8 cellular contexts compared by ENCODE assay signal in the genomic region with DNA sequence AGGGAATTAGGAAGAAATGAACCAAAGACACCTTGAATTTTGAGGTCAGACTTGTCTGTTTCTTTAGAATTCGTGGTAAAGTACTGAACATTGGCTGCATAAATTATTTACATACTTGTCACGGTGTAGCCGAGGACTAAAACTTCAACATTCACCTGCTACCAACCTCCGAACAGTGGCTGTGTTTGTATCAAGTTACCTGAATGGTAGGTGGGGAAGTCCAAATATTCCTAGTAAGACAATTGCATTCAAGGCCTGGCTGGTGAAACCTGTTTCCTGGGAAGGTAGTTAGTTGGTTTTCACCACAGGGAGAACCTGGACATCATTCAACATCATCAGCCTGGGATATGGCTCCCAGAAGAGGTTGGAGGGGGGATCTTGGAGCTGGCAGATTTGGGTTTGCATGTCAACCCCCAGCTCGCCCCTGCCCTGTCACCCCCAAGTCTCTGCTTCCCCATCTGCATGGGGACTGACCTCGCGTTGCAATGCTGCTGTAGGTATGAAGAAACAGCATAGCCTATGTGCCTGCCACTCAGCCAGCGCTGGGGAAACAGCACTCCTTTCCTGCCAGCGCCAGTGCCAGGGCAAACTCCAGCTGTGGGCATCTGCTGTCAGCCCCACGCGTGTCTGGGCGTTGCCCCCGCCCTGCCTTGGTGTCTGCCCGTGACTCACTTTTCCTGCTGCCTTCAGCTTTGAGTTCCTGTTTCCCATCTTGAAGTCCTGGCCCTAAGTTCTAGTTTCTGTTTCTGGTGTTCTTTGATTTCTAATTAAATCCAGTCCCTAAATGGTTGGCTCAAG. TPM values are rescaled to one million over a fixed set of nuclear protein-coding genes. Genes with fewer than 3 reads are reported as not detected.
DNase-seq lines count a peak whose midpoint lies in the region; ATAC-seq and TF ChIP-seq lines count a peak whose summit lies in the region.

No MANE protein-coding gene starts in this region.

- TF ChIP-seq CTCF in fibroblast of pulmonary artery (IDR thresholded peaks at IDR 0.05; ENCODE audit: low read length, missing control alignments): no peak

- peak; percentile 40 for ATAC-seq in HG02798 (IDR thresholded peaks at IDR 0.05; ENCODE audit: poor library complexity, unreplicated experiment)
- peak; percentile 74 for ATAC-seq in sciatic nerve
- no peak for ATAC-seq in HG03565 (IDR thresholded peaks at IDR 0.05; ENCODE audit: unreplicated experiment)
- no peak for ATAC-seq in HG02840 (IDR thresholded peaks at IDR 0.05; ENCODE audit: low FRiP score, unreplicated experiment)

- H3K36me3 Mint-ChIP-seq in activated CD4-positive, alpha-beta T cell treated with anti-CD3 and anti-CD28 coated beads, Interleukin-2, amount 10 ng/mL, durations not matched to agents 24 days and 14 days (ENCODE audit: low read depth): no peaks in the 10 kb centered on the region

- H3K4me3 ChIP-seq in fibroblast of pulmonary artery (replicated peaks; ENCODE audit: low read depth, low read length): no peak overlapping the region

- DNase-seq in GM04503 (ENCODE audit: low read depth) (peak; percentile 25), fibroblast of pulmonary artery (ENCODE audit: low read depth) (peak; percentile 38), sciatic nerve (ENCODE audit: low spot score) (peak; percentile 67), NCI-H2029 (lab: John Stamatoyannopoulos, UW) (no peak)
- peak; percentile 78 for DNase-seq in activated CD4-positive, alpha-beta T cell treated with anti-CD3 and anti-CD28 coated beads, Interleukin-2, amount 10 ng/mL, durations not matched to agents 24 days and 14 days

- H3K27me3 Mint-ChIP-seq in activated CD4-positive, alpha-beta T cell treated with anti-CD3 and anti-CD28 coated beads, Interleukin-2, amount 10 ng/mL, durations not matched to agents 24 days and 14 days: no peaks in the 10 kb centered on the region

- intact Hi-C loops in activated CD4-positive, alpha-beta T cell treated with anti-CD3 and anti-CD28 coated beads, Interleukin-2, amount 10 ng/mL, durations not matched to agents 24 days and 14 days (cut with micrococcal nuclease): no loop called here
- intact Hi-C loops in sciatic nerve (cut with DNase I): no loop called here

- H3K9me3 Mint-ChIP-seq in activated CD4-positive, alpha-beta T cell treated with anti-CD3 and anti-CD28 coated beads, Interleukin-2, amount 10 ng/mL, durations not matched to agents 24 days and 14 days: no peaks in the 10 kb centered on the region

- H3K4me1 Mint-ChIP-seq in activated CD4-positive, alpha-beta T cell treated with anti-CD3 and anti-CD28 coated beads, Interleukin-2, amount 10 ng/mL, durations not matched to agents 24 days and 14 days: peaks cover 26% of the 10 kb centered on the region

- peak overlapping the region; percentile 64 for H3K27ac Mint-ChIP-seq in activated CD4-positive, alpha-beta T cell treated with anti-CD3 and anti-CD28 coated beads, Interleukin-2, amount 10 ng/mL, durations not matched to agents 24 days and 14 days

- peak overlapping the region; percentile 50 for H3K4me3 Mint-ChIP-seq in activated CD4-positive, alpha-beta T cell treated with anti-CD3 and anti-CD28 coated beads, Interleukin-2, amount 10 ng/mL, durations not matched to agents 24 days and 14 days

RNA-seq across cellular contexts. Expression of gene LARP4B, which starts 12.7 kb away (rescaled TPM):
- 167 and 169 TPM in 2 replicates for total RNA-seq in activated CD4-positive, alpha-beta T cell treated with anti-CD3 and anti-CD28 coated beads, Interleukin-2, amount 10 ng/mL, durations not matched to agents 24 days and 14 days
- 85.4 TPM for total RNA-seq in sciatic nerve

RNA-seq across cellular contexts. Expression of gene GTPBP4, which starts 44.0 kb away (rescaled TPM):
- total RNA-seq in activated CD4-positive, alpha-beta T cell treated with anti-CD3 and anti-CD28 coated beads, Interleukin-2, amount 10 ng/mL, durations not matched to agents 24 days and 14 days: 187 and 194 TPM in 2 replicates
- total RNA-seq in sciatic nerve: 31.4 TPM

Comparison
In these comparisons a context has a peak if more than half of its experiments do, and no peak if none do; other contexts are left out.
1. ATAC-seq: peak in HG02798 (single experiment) and sciatic nerve (single experiment); none in HG03565 (single experiment) and HG02840 (single experiment).